In the genomic region with DNA sequence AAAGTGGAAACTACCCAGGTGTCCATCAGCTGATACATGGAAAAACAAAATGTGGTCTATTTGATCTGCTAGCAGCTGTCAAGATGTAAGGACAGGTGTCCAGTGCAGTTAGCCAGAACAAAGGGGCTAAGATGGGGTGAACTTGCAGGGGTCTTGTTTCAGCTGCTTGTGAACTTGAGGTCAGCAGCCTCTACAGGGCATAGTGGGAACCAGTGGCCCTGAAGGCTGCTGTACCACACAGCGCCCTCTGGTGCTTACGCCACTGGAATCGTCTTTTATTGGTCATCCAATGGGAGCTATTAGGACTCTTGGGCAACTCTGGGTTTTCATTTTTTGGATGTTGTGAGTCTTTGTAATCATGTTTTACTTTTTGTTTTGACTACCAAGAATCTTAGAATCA, we compare ENCODE assay signal across 8 cellular contexts.
A peak's percentile ranks its signal among the peaks of the same experiment; 100 is the strongest.
DNase-seq lines count a peak whose midpoint lies in the region; ATAC-seq and TF ChIP-seq lines count a peak whose summit lies in the region.

No MANE protein-coding gene starts in this region.

- H3K27ac Mint-ChIP-seq in activated CD4-positive, alpha-beta memory T cell treated with anti-CD3 and anti-CD28 coated beads, Interleukin-2, amount 10 ng/mL, durations not matched to agents 7 days and 5 days, result no peak overlapping the region

- no peak overlapping the region for H3K4me3 Mint-ChIP-seq in activated CD4-positive, alpha-beta memory T cell treated with anti-CD3 and anti-CD28 coated beads, Interleukin-2, amount 10 ng/mL, durations not matched to agents 7 days and 5 days

- H3K4me1 Mint-ChIP-seq in activated CD4-positive, alpha-beta memory T cell treated with anti-CD3 and anti-CD28 coated beads, Interleukin-2, amount 10 ng/mL, durations not matched to agents 7 days and 5 days, result peaks cover 14% of the 10 kb centered on the region

- no peak overlapping the region for H3K27ac ChIP-seq in DND-41 (ENCODE audit: low read length)

- H3K79me2 ChIP-seq in DND-41 (ENCODE audit: insufficient read depth, low read length), result no peaks in the 10 kb centered on the region

- peak; percentile 36 for TF ChIP-seq CTCF in DND-41 (IDR thresholded peaks at IDR 0.05; ENCODE audit: borderline replicate concordance, extremely low read depth, low read length, poor library complexity, severe bottlenecking)

- DNase-seq in DND-41, result peak; percentile 35
- DNase-seq in activated CD4-positive, alpha-beta memory T cell treated with anti-CD3 and anti-CD28 coated beads, Interleukin-2, amount 10 ng/mL, durations not matched to agents 7 days and 5 days, result peak; percentile 55
- peak; percentile 28 for DNase-seq in inferior parietal cortex (ENCODE audit: extremely low spot score)
- no peak for DNase-seq in epidermal melanocyte (ENCODE audit: insufficient read length, low spot score)

- peak; percentile 26; the same call in 1 of the 2 replicates for TF ChIP-seq RAD21 in Ishikawa (IDR thresholded peaks at IDR 0.05; ENCODE audit: low read depth)

- ATAC-seq in DND-41 (ENCODE audit: insufficient read depth, low read depth) (no peak), GM21786 (IDR thresholded peaks at IDR 0.05; ENCODE audit: unreplicated experiment) (no peak), HG02759 (IDR thresholded peaks at IDR 0.05; ENCODE audit: unreplicated experiment) (no peak), esophagus mucosa (no peak)

- no peak overlapping the region for H3K4me2 ChIP-seq in DND-41 (ENCODE audit: insufficient read depth, low read length)

- H3K9ac ChIP-seq in DND-41 (ENCODE audit: low read depth, low read length), result no peak overlapping the region

- no peaks in the 10 kb centered on the region for H4K20me1 ChIP-seq in DND-41 (ENCODE audit: insufficient read depth, low read length)

- H3K36me3 Mint-ChIP-seq in activated CD4-positive, alpha-beta memory T cell treated with anti-CD3 and anti-CD28 coated beads, Interleukin-2, amount 10 ng/mL, durations not matched to agents 7 days and 5 days (ENCODE audit: low read depth), result no peaks in the 10 kb centered on the region

- H3K36me3 ChIP-seq in DND-41 (ENCODE audit: insufficient read depth, low read length), result no peaks in the 10 kb centered on the region

- TF ChIP-seq EP300 in Ishikawa (IDR thresholded peaks at IDR 0.05; ENCODE audit: borderline replicate concordance), result no peak

- H3K9me3 ChIP-seq in DND-41 (ENCODE audit: insufficient read depth, low read length, severe bottlenecking), result no peaks in the 10 kb centered on the region

- H3K27me3 ChIP-seq in DND-41 (ENCODE audit: insufficient read depth, low read length, poor library complexity), result no peaks in the 10 kb centered on the region

- H3K4me3 ChIP-seq in DND-41 (ENCODE audit: low read depth in 1 of 2, low read length in 2 of 2), result no peak overlapping the region

- no peak overlapping the region for H2AFZ ChIP-seq in DND-41 (ENCODE audit: low read depth, low read length)

- no peaks in the 10 kb centered on the region for H3K9me3 Mint-ChIP-seq in activated CD4-positive, alpha-beta memory T cell treated with anti-CD3 and anti-CD28 coated beads, Interleukin-2, amount 10 ng/mL, durations not matched to agents 7 days and 5 days

- peaks cover 17% of the 10 kb centered on the region for H3K4me1 ChIP-seq in DND-41 (ENCODE audit: insufficient read depth, low read length)

- CTCF ChIA-PET in activated CD4-positive, alpha-beta memory T cell treated with anti-CD3 and anti-CD28 coated beads, Interleukin-2, amount 10 ng/mL, durations not matched to agents 7 days and 5 days (lab: Charles Lee), result interaction anchor here (0.7 to 2.2 kb wide), 12 partner anchors 19 to 321 kb away, joined by 3 to 25 read pairs (median 4); no protein-coding TSS in a partner anchor

- POLR2A ChIA-PET in activated CD4-positive, alpha-beta memory T cell treated with anti-CD3 and anti-CD28 coated beads, Interleukin-2, amount 10 ng/mL, durations not matched to agents 7 days and 5 days (lab: Charles Lee), result interaction anchor here (1.1 kb wide), 1 partner anchor 69 kb away, joined by 3 read pairs; no protein-coding TSS in a partner anchor

- peaks cover 3% of the 10 kb centered on the region for H3K27me3 Mint-ChIP-seq in activated CD4-positive, alpha-beta memory T cell treated with anti-CD3 and anti-CD28 coated beads, Interleukin-2, amount 10 ng/mL, durations not matched to agents 7 days and 5 days

TF ChIP-seq in Ishikawa, 13 proteins besides CTCF, POLR2A, EP300 and RAD21:
- TF ChIP-seq TEAD4 (IDR thresholded peaks at IDR 0.05) (no peak), YY1 (IDR thresholded peaks at IDR 0.05; ENCODE audit: low read depth) (no peak), FOXM1 (IDR thresholded peaks at IDR 0.05; ENCODE audit: borderline replicate concordance, low read depth) (no peak), CREB1 (IDR thresholded peaks at IDR 0.05; ENCODE audit: low read depth) (no peak), NFIC (IDR thresholded peaks at IDR 0.05) (no peak), CEBPB (IDR thresholded peaks at IDR 0.05) (no peak)
- TF ChIP-seq, protein P1, sequence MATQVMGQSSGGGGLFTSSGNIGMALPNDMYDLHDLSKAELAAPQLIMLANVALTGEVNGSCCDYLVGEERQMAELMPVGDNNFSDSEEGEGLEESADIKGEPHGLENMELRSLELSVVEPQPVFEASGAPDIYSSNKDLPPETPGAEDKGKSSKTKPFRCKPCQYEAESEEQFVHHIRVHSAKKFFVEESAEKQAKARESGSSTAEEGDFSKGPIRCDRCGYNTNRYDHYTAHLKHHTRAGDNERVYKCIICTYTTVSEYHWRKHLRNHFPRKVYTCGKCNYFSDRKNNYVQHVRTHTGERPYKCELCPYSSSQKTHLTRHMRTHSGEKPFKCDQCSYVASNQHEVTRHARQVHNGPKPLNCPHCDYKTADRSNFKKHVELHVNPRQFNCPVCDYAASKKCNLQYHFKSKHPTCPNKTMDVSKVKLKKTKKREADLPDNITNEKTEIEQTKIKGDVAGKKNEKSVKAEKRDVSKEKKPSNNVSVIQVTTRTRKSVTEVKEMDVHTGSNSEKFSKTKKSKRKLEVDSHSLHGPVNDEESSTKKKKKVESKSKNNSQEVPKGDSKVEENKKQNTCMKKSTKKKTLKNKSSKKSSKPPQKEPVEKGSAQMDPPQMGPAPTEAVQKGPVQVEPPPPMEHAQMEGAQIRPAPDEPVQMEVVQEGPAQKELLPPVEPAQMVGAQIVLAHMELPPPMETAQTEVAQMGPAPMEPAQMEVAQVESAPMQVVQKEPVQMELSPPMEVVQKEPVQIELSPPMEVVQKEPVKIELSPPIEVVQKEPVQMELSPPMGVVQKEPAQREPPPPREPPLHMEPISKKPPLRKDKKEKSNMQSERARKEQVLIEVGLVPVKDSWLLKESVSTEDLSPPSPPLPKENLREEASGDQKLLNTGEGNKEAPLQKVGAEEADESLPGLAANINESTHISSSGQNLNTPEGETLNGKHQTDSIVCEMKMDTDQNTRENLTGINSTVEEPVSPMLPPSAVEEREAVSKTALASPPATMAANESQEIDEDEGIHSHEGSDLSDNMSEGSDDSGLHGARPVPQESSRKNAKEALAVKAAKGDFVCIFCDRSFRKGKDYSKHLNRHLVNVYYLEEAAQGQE (IDR thresholded peaks at IDR 0.05; ENCODE audit: low read depth), result no peak
- TF ChIP-seq, protein P2, sequence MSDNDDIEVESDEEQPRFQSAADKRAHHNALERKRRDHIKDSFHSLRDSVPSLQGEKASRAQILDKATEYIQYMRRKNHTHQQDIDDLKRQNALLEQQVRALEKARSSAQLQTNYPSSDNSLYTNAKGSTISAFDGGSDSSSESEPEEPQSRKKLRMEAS (IDR thresholded peaks at IDR 0.05), result no peak
TF ChIP-seq in Ishikawa: peak in this region for 0.
